22 cellular contexts compared by ENCODE assay signal in the genomic region with DNA sequence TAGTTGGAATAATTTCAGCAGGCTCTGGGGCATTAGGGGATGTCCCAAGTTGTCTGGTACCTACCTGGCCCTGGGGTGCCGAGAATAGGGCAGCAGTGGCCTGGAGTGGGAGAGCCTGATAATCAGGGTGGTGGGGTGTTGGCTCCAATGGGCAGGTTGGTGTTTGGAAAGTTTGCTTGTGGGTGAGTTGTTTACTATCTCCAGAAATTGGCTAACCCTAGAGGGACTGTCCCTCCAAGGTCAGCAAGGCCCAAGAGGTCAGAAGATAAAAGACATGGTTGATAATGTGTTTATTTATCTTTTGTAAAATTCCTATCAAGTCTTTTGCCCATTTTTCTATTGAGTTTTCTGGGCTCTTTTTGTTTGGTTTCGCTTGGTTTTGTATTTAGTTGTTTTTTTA.
"Had no signal": no experiment of that assay in that cellular context is flagged by ENCODE, and none has a peak within 500 bp of the region (broad histone marks: within the 10 kb centered on the region; RNA-seq: fewer than 3 reads in every experiment).

No MANE protein-coding gene starts in this region.

- H3K4me3 Mint-ChIP-seq: mesothelial cell of epicardium, naive B cell had no signal

- DNase-seq: dermis blood vessel endothelial cell; dorsolateral prefrontal cortex; effector CD4-positive, alpha-beta T cell; effector memory CD4-positive, alpha-beta T cell; foreskin keratinocyte; heart right ventricle; hippocampal formation; left cardiac atrium; left lung; left ventricle myocardium superior; lower lobe of right lung; mesenchymal stem cell; mucosa of descending colon; naive B cell had no signal

- H3K36me3 ChIP-seq: lower lobe of right lung had no signal

- H3K4me1 Mint-ChIP-seq: mesothelial cell of epicardium, naive B cell had no signal

- H3K27me3 ChIP-seq: dorsolateral prefrontal cortex, esophagus muscularis mucosa, foreskin keratinocyte, gastroesophageal sphincter, heart right ventricle, left lung had no signal

- H3K4me3 ChIP-seq: coronary artery, dorsolateral prefrontal cortex, esophagus muscularis mucosa, gastroesophageal sphincter, heart right ventricle, left lung, lower lobe of right lung, mucosa of descending colon had no signal

- H3K27ac Mint-ChIP-seq: mesothelial cell of epicardium, naive B cell had no signal

- ATAC-seq: foreskin keratinocyte, gastroesophageal sphincter, heart right ventricle, left cardiac atrium, left lung, left ventricle myocardium superior, mucosa of descending colon had no signal

- H3K4me1 ChIP-seq: esophagus muscularis mucosa, gastroesophageal sphincter, heart right ventricle, left lung, lower lobe of right lung had no signal

- H3K36me3 Mint-ChIP-seq: naive B cell had no signal

- H3K27ac ChIP-seq: coronary artery, dorsolateral prefrontal cortex, esophagus muscularis mucosa, foreskin keratinocyte, gastroesophageal sphincter, heart right ventricle, left lung, lower lobe of right lung had no signal

- H3K9me3 ChIP-seq: esophagus muscularis mucosa, gastroesophageal sphincter, heart right ventricle, left lung, lower lobe of right lung, mucosa of descending colon had no signal

- FAIRE-seq: colon, endothelial cell of umbilical vein, islet of Langerhans, keratinocyte had no signal
